In genomic region chr10:13586676-13587355, GRCh38 we compare ENCODE assay signal across 8 cellular contexts. TPM values are rescaled to one million over a fixed set of nuclear protein-coding genes. Genes with fewer than 3 reads are reported as not detected.
DNase-seq lines count a peak whose midpoint lies in the region; ATAC-seq and TF ChIP-seq lines count a peak whose summit lies in the region.

PRPF18 (plus strand) TSS chr10:13586965; CDS start chr10:13587087, 122 bp downstream.

- H3K4me1 ChIP-seq in adrenal gland (replicated peaks in 1 of 2) = peaks cover 8 to 15% of the 10 kb centered on the region in 2 donors
- peaks cover 0 to 22% (median 11%) of the 10 kb centered on the region in 12 donors for H3K4me1 ChIP-seq in heart left ventricle

- no peaks in the 10 kb centered on the region for H3K9me3 ChIP-seq in adrenal gland (replicated peaks in 1 of 3)
- H3K9me3 ChIP-seq in heart left ventricle = no peaks in the 10 kb centered on the region

- peak within 1 kb of the TSS; percentile 100 for H3K4me3 Mint-ChIP-seq in type B pancreatic cell

- peak; percentile 98 for DNase-seq in GM13976 (ENCODE audit: low spot score)
- DNase-seq in NCI-H146 (lab: John Stamatoyannopoulos, UW) = peak; percentile 97
- peak; percentile 82 to 94 (median 89) for DNase-seq in T-helper 1 cell
- peak; percentile 90 to 97 (median 93) for DNase-seq in adrenal gland
- peak; percentile 91 to 95 (median 95) for DNase-seq in heart left ventricle
- DNase-seq in pons (ENCODE audit: low spot score) = peak; percentile 93
- DNase-seq in type B pancreatic cell (ENCODE audit: extremely low spot score, unreplicated experiment) = peak; percentile 93

- H3K36me3 Mint-ChIP-seq in type B pancreatic cell = no peaks in the 10 kb centered on the region

- H3K27me3 ChIP-seq in adrenal gland = peaks cover 14% of the 10 kb centered on the region
- H3K27me3 ChIP-seq in heart left ventricle = peaks cover 0 to 32% (median 4%) of the 10 kb centered on the region in 9 donors

- peak within 1 kb of the TSS; percentile 92 to 99 (median 96) for H3K4me3 ChIP-seq in adrenal gland
- H3K4me3 ChIP-seq in heart left ventricle = peak within 1 kb of the TSS; percentile 51 to 95 (median 78)

- ATAC-seq in HG02870 (IDR thresholded peaks at IDR 0.05; ENCODE audit: unreplicated experiment) (peak; percentile 99), heart left ventricle (peak; percentile 97 to 100 (median 100))

- peak within 1 kb of the TSS; percentile 91 for H3K27ac Mint-ChIP-seq in type B pancreatic cell

- intact Hi-C loops in adrenal gland (cut with DNase I) (no loop called here), heart left ventricle (cut with DNase I) (loop anchor here in 5 of 10 donors (2.0 to 10.0 kb wide), 3 partner anchors 212 to 215 kb away; no protein-coding TSS in a partner anchor)

- in situ Hi-C loops in GM13976 (cut with MboI; ENCODE audit: low sequenced_read_pairs, unreplicated experiment) = no loop called here

- H3K4me1 Mint-ChIP-seq in type B pancreatic cell (ENCODE audit: unreplicated experiment) = peaks cover 19% of the 10 kb centered on the region

- TF ChIP-seq CTCF in GM13976 (IDR thresholded peaks at IDR 0.05; ENCODE audit: borderline replicate concordance, control extremely low read depth, extremely low read depth, insufficient read depth, missing control alignments) (peak; percentile 97), adrenal gland (IDR thresholded peaks at IDR 0.05) (peak; percentile 87 to 97 (median 92)), heart left ventricle (IDR thresholded peaks at IDR 0.05) (peak; percentile 86 to 100 (median 98)), type B pancreatic cell (conservative IDR thresholded peaks at IDR 0.05) (peak; percentile 98)

- H3K9me3 Mint-ChIP-seq in type B pancreatic cell = no peaks in the 10 kb centered on the region

- TF ChIP-seq POLR2A in adrenal gland (IDR thresholded peaks at IDR 0.05) (peak in 1 of 2 donors; percentile 38), heart left ventricle (IDR thresholded peaks at IDR 0.05) (peak in 1 of 2 donors; percentile 42)

- H3K36me3 ChIP-seq in adrenal gland (replicated peaks in 1 of 2) (no peaks in the 10 kb centered on the region), heart left ventricle (peaks cover 0 to 10% (median 0%) of the 10 kb centered on the region in 9 donors)

- H3K27me3 Mint-ChIP-seq in type B pancreatic cell = peaks cover 21% of the 10 kb centered on the region

- H3K27ac ChIP-seq in adrenal gland (peak within 1 kb of the TSS in 2 of 5 donors; percentile 32 to 63), heart left ventricle (peak within 1 kb of the TSS in 8 of 12 donors; percentile 22 to 76 (median 58))

- WGBS in adrenal gland, 4 donors = 0 to 1% (median 1%) methylated on average over 17 to 38 of the region's 38 CpGs
- WGBS in heart left ventricle, 4 donors = 0 to 1% (median 1%) methylated on average over 38 of the region's 38 CpGs

RNA-seq across cellular contexts. Expression of gene PRPF18, which starts in this region (rescaled TPM):
- total RNA-seq in adrenal gland (10 to 100 TPM; 13.9 to 36.7 (median 18.9) TPM), heart left ventricle (10 to 100 TPM; 12.3 to 16.3 (median 14.7) TPM), type B pancreatic cell (ENCODE audit: low replicate concordance) (16.7 and 20.3 TPM in 2 replicates)
- polyA plus RNA-seq in adrenal gland (10 to 100 TPM in 2 of 3 donors, 1 to 10 TPM in 1; 4.9 to 33.9 (median 10.5) TPM), heart left ventricle (10 to 100 TPM in 1 of 2 donors, 1 to 10 TPM in 1; 8.9 to 19.1 TPM)
